In the genomic region with DNA sequence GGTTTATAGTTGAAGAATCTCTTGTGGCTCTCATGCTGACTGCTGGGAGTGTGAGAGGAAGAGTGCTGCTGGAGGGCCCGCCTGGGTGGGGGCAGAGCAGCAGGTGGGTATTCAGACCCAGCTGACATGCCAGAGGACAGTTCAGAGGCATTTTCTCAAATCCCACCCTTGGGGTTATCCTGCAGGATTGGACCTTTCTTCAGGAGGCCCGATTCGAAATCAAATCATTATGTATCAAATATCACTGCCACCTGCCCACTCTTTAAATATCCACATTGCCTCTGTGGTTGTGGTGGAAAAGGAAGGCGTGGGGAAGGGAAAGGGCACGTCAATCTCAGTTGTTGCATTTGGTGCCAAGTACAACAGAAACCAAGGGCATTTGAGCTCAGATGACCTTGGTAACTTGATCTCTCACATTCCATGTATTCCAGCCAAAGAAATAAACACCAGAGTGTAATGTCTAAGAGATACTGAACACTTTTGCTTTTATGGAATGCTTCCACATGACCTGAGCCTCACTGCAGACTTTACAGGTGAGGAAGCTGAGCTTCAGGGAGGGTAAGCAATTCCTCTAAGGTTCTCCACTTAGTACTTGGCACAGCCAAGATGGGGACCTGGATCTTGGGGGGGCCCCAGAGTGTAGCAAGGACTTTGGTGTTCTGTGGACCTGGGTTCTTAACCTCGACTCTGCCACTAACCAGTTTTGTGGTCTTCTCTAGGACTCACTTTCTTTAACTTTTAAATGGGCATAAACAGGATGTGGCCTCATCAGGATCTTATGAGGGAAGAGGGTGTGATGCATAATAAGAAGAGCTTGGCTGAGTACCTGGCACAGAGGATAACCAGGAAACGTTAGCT, we compare ENCODE assay signal across 1 cellular context.
TF ChIP-seq lines count a peak whose summit lies in the region.

No MANE protein-coding gene starts in this region.

TF ChIP-seq in IMR-90, 13 proteins besides CTCF, POLR2A, EP300 and RAD21 (continued from another document):
- no peak for TF ChIP-seq BHLHE40 (IDR thresholded peaks at IDR 0.05; ENCODE audit: low read depth, low read length)
- TF ChIP-seq MXI1 (IDR thresholded peaks at IDR 0.05; ENCODE audit: borderline replicate concordance, low read depth, low read length), result no peak
- TF ChIP-seq RCOR1 (IDR thresholded peaks at IDR 0.05; ENCODE audit: insufficient replicate concordance, low read length), result no peak
